In genomic region chr3:112378989-112379692, GRCh38 we compare ENCODE assay signal across 12 cellular contexts. TPM values are rescaled to one million over a fixed set of nuclear protein-coding genes. Genes with fewer than 3 reads are reported as not detected.
DNase-seq lines count a peak whose midpoint lies in the region; ATAC-seq and TF ChIP-seq lines count a peak whose summit lies in the region.
"Had no signal": no experiment of that assay in that cellular context is flagged by ENCODE, and none has a peak within 500 bp of the region (broad histone marks: within the 10 kb centered on the region; RNA-seq: fewer than 3 reads in every experiment).

No MANE protein-coding gene starts in this region.

- H3K36me3 ChIP-seq in IMR-90 (ENCODE audit: control insufficient read depth, insufficient read depth, low read length), result no peaks in the 10 kb centered on the region
- no peaks in the 10 kb centered on the region for H3K36me3 ChIP-seq in adipocyte (ENCODE audit: control insufficient read depth, insufficient read depth, low read length, severe bottlenecking)
- no peaks in the 10 kb centered on the region for H3K36me3 ChIP-seq in lower lobe of right lung
- H3K36me3 ChIP-seq: heart left ventricle had no signal

- H2AK9ac ChIP-seq in IMR-90 (replicated peaks; ENCODE audit: low read depth, low read length, poor library complexity), result no peak overlapping the region

- DNase-seq in AG04450 (ENCODE audit: low read depth, low spot score) (peak; percentile 75), IMR-90 (peak; percentile 92), adipocyte (ENCODE audit: low read depth) (peak; percentile 58), lower lobe of right lung (no peak), T-cell (no peak), NCI-H187 treated with DMSO at 0.1 percent for 48 hours (lab: John Stamatoyannopoulos, UW) (no peak)
- DNase-seq: CD4-positive, CD25-positive, alpha-beta regulatory T cell; heart left ventricle; naive B cell; NCI-H524 had no signal

- H2BK120ac ChIP-seq in IMR-90 (ENCODE audit: low read depth, low read length), result peak overlapping the region; percentile 89

- POLR2A ChIA-PET in AG04450 (lab: Yijun Ruan, JAX), result interaction anchor here (0.6 to 1.5 kb wide), 3 partner anchors 12 to 46 kb away, joined by 3 to 7 read pairs (median 3); partner anchors contain the start of gene CD200
- POLR2A ChIA-PET in IMR-90 (lab: Charles Lee; ENCODE audit: unreplicated experiment), result interaction anchor here (1.0 kb wide), 1 partner anchor 12 kb away, joined by 3 read pairs; no protein-coding TSS in a partner anchor
- POLR2A ChIA-PET in T-cell (lab: Charles Lee), result no interaction called here

- H3K14ac ChIP-seq in IMR-90 (replicated peaks; ENCODE audit: low read depth, low read length), result peak overlapping the region; percentile 47

- peak overlapping the region; percentile 71 for H3K4ac ChIP-seq in IMR-90 (ENCODE audit: low read depth, low read length)

- TF ChIP-seq POLR2A in IMR-90 (IDR thresholded peaks at IDR 0.05; ENCODE audit: low read depth, low read length) (no peak), GM18505 (IDR thresholded peaks at IDR 0.05; ENCODE audit: borderline replicate concordance, extremely low read depth, insufficient read depth, insufficient read length) (no peak)

- no peak overlapping the region for H3K4me3 Mint-ChIP-seq in T-cell
- H3K4me3 Mint-ChIP-seq: CD4-positive, CD25-positive, alpha-beta regulatory T cell had no signal

- in situ Hi-C loops in IMR-90 (cut with MboI; ENCODE audit: low sequenced_read_pairs), result no loop called here

- H3K4me1 Mint-ChIP-seq in T-cell, result peaks cover 0 to 21% (median 6%) of the 10 kb centered on the region in 3 donors
- H3K4me1 Mint-ChIP-seq: CD4-positive, CD25-positive, alpha-beta regulatory T cell had no signal

- H3K4me3 ChIP-seq in AG04450 (ENCODE audit: low read depth, low read length) (no peak overlapping the region), IMR-90 (ENCODE audit: insufficient read depth, low read depth, low read length) (no peak overlapping the region), adipocyte (ENCODE audit: low read length) (no peak overlapping the region), lower lobe of right lung (no peak overlapping the region)
- H3K4me3 ChIP-seq: heart left ventricle had no signal

- H3K27ac ChIP-seq in AG04450 (ENCODE audit: low read depth, low read length), result peak overlapping the region; percentile 88
- H3K27ac ChIP-seq in IMR-90 (ENCODE audit: insufficient read depth, low read length), result peak overlapping the region; percentile 88
- peak overlapping the region; percentile 22 for H3K27ac ChIP-seq in lower lobe of right lung

- H3K9me3 Mint-ChIP-seq in T-cell, result no peaks in the 10 kb centered on the region
- H3K9me3 Mint-ChIP-seq: CD4-positive, CD25-positive, alpha-beta regulatory T cell had no signal

- H4K5ac ChIP-seq in IMR-90 (ENCODE audit: low read depth, low read length), result peak overlapping the region; percentile 47

- H3K9me1 ChIP-seq in IMR-90 (ENCODE audit: insufficient read depth, low read length), result no peaks in the 10 kb centered on the region

- peak; percentile 83 for ATAC-seq in IMR-90 (ENCODE audit: low read depth)
- peak; percentile 84 for ATAC-seq in lower lobe of right lung
- ATAC-seq in GM18505 (IDR thresholded peaks at IDR 0.05; ENCODE audit: unreplicated experiment), result no peak
- no peak for ATAC-seq in T-cell (replicated peaks in 1 of 4)
- ATAC-seq in HG03432 (IDR thresholded peaks at IDR 0.05; ENCODE audit: unreplicated experiment), result no peak
- ATAC-seq: heart left ventricle had no signal

- peak overlapping the region; percentile 19 to 78 for H4K8ac ChIP-seq in IMR-90 (ENCODE audit: low read depth in 2 of 2, low read length in 2 of 2)

- H3K18ac ChIP-seq in IMR-90 (ENCODE audit: low read depth, low read length), result peak overlapping the region; percentile 79

- H3K36me3 Mint-ChIP-seq in T-cell, result no peaks in the 10 kb centered on the region
- H3K36me3 Mint-ChIP-seq: CD4-positive, CD25-positive, alpha-beta regulatory T cell had no signal

- H2AFZ ChIP-seq in IMR-90 (replicated peaks; ENCODE audit: low read length, poor library complexity), result no peak overlapping the region

- peak overlapping the region; percentile 58 for H4K91ac ChIP-seq in IMR-90 (ENCODE audit: insufficient read depth, low read depth, low read length)

- peak overlapping the region; percentile 0; the same call in 1 of the 3 replicates for H2BK15ac ChIP-seq in IMR-90 (ENCODE audit: low read depth, low read length)

- H4K20me1 ChIP-seq in IMR-90 (ENCODE audit: insufficient read depth, low read length), result no peaks in the 10 kb centered on the region

- no peaks in the 10 kb centered on the region for H3K27me3 ChIP-seq in AG04450 (ENCODE audit: control insufficient read depth, insufficient read depth, low read length)
- no peaks in the 10 kb centered on the region for H3K27me3 ChIP-seq in IMR-90 (ENCODE audit: control insufficient read depth, insufficient read depth, low read length)
- no peaks in the 10 kb centered on the region for H3K27me3 ChIP-seq in adipocyte (replicated peaks; ENCODE audit: control insufficient read depth, insufficient read depth, low read length)
- H3K27me3 ChIP-seq in lower lobe of right lung (ENCODE audit: low read depth), result no peaks in the 10 kb centered on the region
- H3K27me3 ChIP-seq: heart left ventricle had no signal

- no peak overlapping the region for H2AK5ac ChIP-seq in IMR-90 (ENCODE audit: low read depth, low read length)

- no peaks in the 10 kb centered on the region for H3K79me1 ChIP-seq in IMR-90 (ENCODE audit: low read depth in 1 of 2, low read length in 2 of 2)

- intact Hi-C loops in IMR-90 (cut with micrococcal nuclease), result no loop called here
- intact Hi-C loops in lower lobe of right lung (cut with DNase I), result no loop called here

- peak overlapping the region; percentile 14; the same call in 1 of the 2 replicates for H3K23ac ChIP-seq in IMR-90 (ENCODE audit: low read depth, low read length)

- no peak for TF ChIP-seq CTCF in AG04450 (IDR thresholded peaks at IDR 0.05; ENCODE audit: low read depth, low read length)
- TF ChIP-seq CTCF in IMR-90 (conservative IDR thresholded peaks at IDR 0.05; ENCODE audit: low read depth, low read length), result no peak
- TF ChIP-seq CTCF in lower lobe of right lung (IDR thresholded peaks at IDR 0.05), result no peak

- H2BK5ac ChIP-seq in IMR-90 (ENCODE audit: low read depth, low read length, poor library complexity, severe bottlenecking), result peak overlapping the region; percentile 87

- no TSS peak for BruUV-seq in IMR-90 (replicated peaks; lab: Mats Ljungman, UMichigan)

- no peaks in the 10 kb centered on the region for H3K27me3 Mint-ChIP-seq in T-cell
- H3K27me3 Mint-ChIP-seq: CD4-positive, CD25-positive, alpha-beta regulatory T cell had no signal

- no peak overlapping the region for H3K27ac Mint-ChIP-seq in T-cell

- H3K9ac ChIP-seq in IMR-90 (ENCODE audit: low read depth, low read length) (no peak overlapping the region; the same call in 1 of the 2 replicates), adipocyte (ENCODE audit: low read length) (peak overlapping the region; percentile 16)

- peak overlapping the region; percentile 56; the same call in 1 of the 2 replicates for H3K4me2 ChIP-seq in IMR-90 (ENCODE audit: low read depth, low read length)

- WGBS in IMR-90 (ENCODE audit: extremely low coverage in 2 of 2, insufficient read length in 1 of 2), 2 experiments, result 86% methylated on average over 4 of the region's 9 CpGs; no CpG with 5 or more reads in 1 of the 2 experiments

- dilution Hi-C loops in IMR-90 (cut with HindIII; ENCODE audit: low sequenced_read_pairs, unreplicated experiment), result no loop called here

- H3K56ac ChIP-seq in IMR-90 (ENCODE audit: extremely low read depth, insufficient read depth, low read length), result peak overlapping the region; percentile 62

- TF ChIP-seq RAD21 in IMR-90 (IDR thresholded peaks at IDR 0.05; ENCODE audit: low read length), result no peak

- H3K9me3 ChIP-seq in AG04450 (ENCODE audit: control insufficient read depth, insufficient read depth, low read length), result no peaks in the 10 kb centered on the region
- H3K9me3 ChIP-seq in IMR-90 (ENCODE audit: control insufficient read depth, insufficient read depth, low read length), result no peaks in the 10 kb centered on the region
- H3K9me3 ChIP-seq in adipocyte (ENCODE audit: control insufficient read depth, low read length), result no peaks in the 10 kb centered on the region
- H3K9me3 ChIP-seq in lower lobe of right lung, result no peaks in the 10 kb centered on the region
- H3K9me3 ChIP-seq: heart left ventricle had no signal

- H2BK20ac ChIP-seq in IMR-90 (ENCODE audit: low read depth, low read length), result peak overlapping the region; percentile 85

- CTCF ChIA-PET in AG04450 (lab: Charles Lee), result no interaction called here
- CTCF ChIA-PET in IMR-90 (lab: Yijun Ruan, JAX), result interaction anchor here (1.1 kb wide), 1 partner anchor 12 kb away, joined by 3 read pairs; no protein-coding TSS in a partner anchor
- CTCF ChIA-PET in T-cell (lab: Charles Lee), result interaction anchor here in 1 of 2 donors (1.0 kb wide), 1 partner anchor 16 kb away, joined by 3 read pairs; no protein-coding TSS in a partner anchor

- H3K4me1 ChIP-seq in IMR-90 (ENCODE audit: control insufficient read depth, insufficient read depth, low read length) (peaks cover 14% of the 10 kb centered on the region), adipocyte (ENCODE audit: control insufficient read depth, insufficient read depth, low read length) (peaks cover 55% of the 10 kb centered on the region), lower lobe of right lung (peaks cover 34% of the 10 kb centered on the region)

TF ChIP-seq in IMR-90, 13 proteins besides CTCF, POLR2A, EP300 and RAD21 (continues in another document):
- TF ChIP-seq RCOR1 (IDR thresholded peaks at IDR 0.05; ENCODE audit: insufficient replicate concordance, low read length) (no peak), NFE2L2 (IDR thresholded peaks at IDR 0.05; ENCODE audit: low read depth, low read length) (no peak)
- TF ChIP-seq, protein P1, sequence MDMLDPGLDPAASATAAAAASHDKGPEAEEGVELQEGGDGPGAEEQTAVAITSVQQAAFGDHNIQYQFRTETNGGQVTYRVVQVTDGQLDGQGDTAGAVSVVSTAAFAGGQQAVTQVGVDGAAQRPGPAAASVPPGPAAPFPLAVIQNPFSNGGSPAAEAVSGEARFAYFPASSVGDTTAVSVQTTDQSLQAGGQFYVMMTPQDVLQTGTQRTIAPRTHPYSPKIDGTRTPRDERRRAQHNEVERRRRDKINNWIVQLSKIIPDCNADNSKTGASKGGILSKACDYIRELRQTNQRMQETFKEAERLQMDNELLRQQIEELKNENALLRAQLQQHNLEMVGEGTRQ (IDR thresholded peaks at IDR 0.05; ENCODE audit: low read depth, low read length), result no peak

RNA-seq across cellular contexts. Expression of gene CD200, which starts 46.2 kb away (rescaled TPM):
- polyA plus RNA-seq in AG04450 (2011; rRNA removed) (3.0 and 3.4 TPM in 2 replicates), IMR-90 (2012; rRNA removed) (1.6 and 1.7 TPM in 2 replicates)
- polyA minus RNA-seq in AG04450 (2011; rRNA and poly(A)+ RNA removed), result 2.5 and 2.6 TPM in 2 replicates
- total RNA-seq in IMR-90 (2012; rRNA removed) (0.83 and 1.1 TPM in 2 replicates), lower lobe of right lung (4.4 TPM), T-cell (1 to 10 TPM; 1.3 to 4.6 (median 2.2) TPM)
- 0.57 and 0.62 TPM in 2 replicates for polyA plus RNA-seq in IMR-90 (2012; cell fraction: cytosol; rRNA removed)
- 0.34 and 3.0 TPM in 2 replicates for polyA plus RNA-seq in IMR-90 (2012; cell fraction: nucleus; rRNA removed; ENCODE audit: low replicate concordance)

Comparison
In these comparisons a context has a peak if more than half of its experiments do, and no peak if none do; other contexts are left out.
1. DNase-seq: peak in AG04450 (single experiment), IMR-90 (single experiment) and adipocyte (single experiment); none in lower lobe of right lung (single experiment), T-cell (0 of 34) and NCI-H187 treated with DMSO at 0.1 percent for 48 hours (single experiment).
2. H3K27ac ChIP-seq: peak in every context shown above with its lines; median percentile 88 in AG04450; 88 in IMR-90; 22 in lower lobe of right lung.
3. ATAC-seq: peak in IMR-90 (single experiment) and lower lobe of right lung (2 of 2); none in GM18505 (single experiment), T-cell (0 of 4) and HG03432 (single experiment).
4. POLR2A ChIA-PET loops: an anchor here in AG04450 (0.6 to 1.5 kb wide) and IMR-90 (1.0 kb wide); none called in T-cell.